ENCODE assay signal across 12 cellular contexts in genomic region chr7:45985902-45986301, GRCh38.
A peak's percentile ranks its signal among the peaks of the same experiment; 100 is the strongest.
DNase-seq lines count a peak whose midpoint lies in the region; ATAC-seq lines count a peak whose summit lies in the region.
"Had no signal": no experiment of that assay in that cellular context is flagged by ENCODE, and none has a peak within 500 bp of the region (broad histone marks: within the 10 kb centered on the region; RNA-seq: fewer than 3 reads in every experiment).

No MANE protein-coding gene starts in this region.

- peak; percentile 19 for ATAC-seq in effector memory CD8-positive, alpha-beta T cell (replicated peaks)
- ATAC-seq in GM21526 (IDR thresholded peaks at IDR 0.05; ENCODE audit: low FRiP score, unreplicated experiment) (no peak), GM21529 (IDR thresholded peaks at IDR 0.05; ENCODE audit: unreplicated experiment) (no peak)
- ATAC-seq: left lobe of liver had no signal

- peaks cover 5% of the 10 kb centered on the region for H3K36me3 Mint-ChIP-seq in effector memory CD8-positive, alpha-beta T cell (ENCODE audit: insufficient read depth)

- H3K9me3 Mint-ChIP-seq in effector memory CD8-positive, alpha-beta T cell, result peaks cover 0 to 2% of the 10 kb centered on the region in 2 donors

- peaks cover 0 to 6% of the 10 kb centered on the region in 2 donors for H3K27me3 Mint-ChIP-seq in effector memory CD8-positive, alpha-beta T cell

- no peak overlapping the region for H3K27ac Mint-ChIP-seq in effector memory CD8-positive, alpha-beta T cell

- peaks cover 0 to 3% of the 10 kb centered on the region in 2 donors for H3K4me1 Mint-ChIP-seq in effector memory CD8-positive, alpha-beta T cell (ENCODE audit: low read depth in 2 of 2)

- DNase-seq in EL (peak; percentile 63), M059J (ENCODE audit: low read depth) (peak; percentile 78), myocyte (ENCODE audit: low read depth) (peak; percentile 53), NCI-H345 (lab: John Stamatoyannopoulos, UW) (no peak), GM19240 (ENCODE audit: insufficient read length, low spot score) (no peak)
- no peak for DNase-seq in effector memory CD8-positive, alpha-beta T cell
- DNase-seq: activated effector memory CD4-positive, alpha-beta T cell treated with Interleukin-2 at 50 U/mL for 16 hours; NCI-H510A had no signal

- H3K4me3 Mint-ChIP-seq in effector memory CD8-positive, alpha-beta T cell, result no peak overlapping the region
- H3K4me3 Mint-ChIP-seq: neural crest cell had no signal

Comparison
In these comparisons a context has a peak if more than half of its experiments do, and no peak if none do; other contexts are left out.
1. DNase-seq: peak in EL (single experiment), M059J (single experiment) and myocyte (single experiment); none in effector memory CD8-positive, alpha-beta T cell (0 of 3), NCI-H345 (single experiment) and GM19240 (single experiment).